Comparison of ENCODE assay signal across 19 cellular contexts in genomic region chr13:49022472-49023144, GRCh38. TPM values are rescaled to one million over a fixed set of nuclear protein-coding genes. Genes with fewer than 3 reads are reported as not detected.
DNase-seq lines count a peak whose midpoint lies in the region; ATAC-seq and TF ChIP-seq lines count a peak whose summit lies in the region.
"Had no signal": no experiment of that assay in that cellular context is flagged by ENCODE, and none has a peak within 500 bp of the region (broad histone marks: within the 10 kb centered on the region; RNA-seq: fewer than 3 reads in every experiment).

No MANE protein-coding gene starts in this region.

- peak overlapping the region; percentile 45 for H3K4me3 ChIP-seq in adipocyte (ENCODE audit: low read length)
- no peak overlapping the region for H3K4me3 ChIP-seq in foreskin fibroblast (ENCODE audit: low read depth in 1 of 2, low read length in 2 of 2)
- no peak overlapping the region for H3K4me3 ChIP-seq in smooth muscle cell
- no peak overlapping the region for H3K4me3 ChIP-seq in PC-9
- H3K4me3 ChIP-seq: cardiac muscle cell, spleen had no signal

- intact Hi-C loops in activated naive CD4-positive, alpha-beta T cell treated with anti-CD3 and anti-CD28 coated beads for 36 hours (cut with micrococcal nuclease) = loop anchor here (2.0 to 5.0 kb wide), 2 partner anchors 138 to 195 kb away; no protein-coding TSS in a partner anchor
- intact Hi-C loops in PC-9 (cut with micrococcal nuclease; ENCODE audit: unreplicated experiment) = no loop called here

- H3K9me2 ChIP-seq in PC-9 (ENCODE audit: insufficient read depth) = no peaks in the 10 kb centered on the region

- no peaks in the 10 kb centered on the region for H3K27me3 ChIP-seq in adipocyte (replicated peaks; ENCODE audit: control insufficient read depth, insufficient read depth, low read length)
- no peaks in the 10 kb centered on the region for H3K27me3 ChIP-seq in smooth muscle cell (ENCODE audit: low read depth)
- H3K27me3 ChIP-seq in PC-9 (ENCODE audit: insufficient read depth, low read depth) = no peaks in the 10 kb centered on the region
- H3K27me3 ChIP-seq: cardiac muscle cell, spleen had no signal

- no peaks in the 10 kb centered on the region for H3K27me3 Mint-ChIP-seq in activated naive CD4-positive, alpha-beta T cell treated with anti-CD3 and anti-CD28 coated beads, Interleukin-2, amount 50 U/mL, for 24 hours
- H3K27me3 Mint-ChIP-seq in activated naive CD4-positive, alpha-beta T cell treated with anti-CD3 and anti-CD28 coated beads for 36 hours (ENCODE audit: low read depth) = no peaks in the 10 kb centered on the region
- H3K27me3 Mint-ChIP-seq: activated naive CD4-positive, alpha-beta T cell treated with anti-CD3 and anti-CD28 coated beads, Interleukin-2, amount 10 ng/mL, durations not matched to agents 7 days and 5 days had no signal

- no peaks in the 10 kb centered on the region for H4K20me1 ChIP-seq in smooth muscle cell (ENCODE audit: low read depth)
- H4K20me1 ChIP-seq in PC-9 (ENCODE audit: insufficient read depth) = no peaks in the 10 kb centered on the region

- H3K9ac ChIP-seq in adipocyte (ENCODE audit: low read length) (peak overlapping the region; percentile 33), smooth muscle cell (ENCODE audit: low read depth) (no peak overlapping the region)

- H3K4me3 Mint-ChIP-seq in activated naive CD4-positive, alpha-beta T cell treated with anti-CD3 and anti-CD28 coated beads, Interleukin-2, amount 50 U/mL, for 24 hours = no peak overlapping the region
- H3K4me3 Mint-ChIP-seq in activated naive CD4-positive, alpha-beta T cell treated with anti-CD3 and anti-CD28 coated beads for 36 hours = no peak overlapping the region
- H3K4me3 Mint-ChIP-seq: activated naive CD4-positive, alpha-beta T cell treated with anti-CD3 and anti-CD28 coated beads, Interleukin-2, amount 10 ng/mL, durations not matched to agents 7 days and 5 days; immature natural killer cell; T-helper 2 cell treated with Interferon-gamma antibody and Interleukin-4, amounts not matched to agents 5 μg/mL and 100 μg/mL, for 36 hours had no signal

- TF ChIP-seq CTCF in foreskin fibroblast (IDR thresholded peaks at IDR 0.05; ENCODE audit: low read depth, low read length) (no peak), smooth muscle cell (IDR thresholded peaks at IDR 0.05; ENCODE audit: borderline replicate concordance, insufficient read depth, poor library complexity, severe bottlenecking) (no peak), PC-9 (conservative IDR thresholded peaks at IDR 0.05) (no peak), omental fat pad (IDR thresholded peaks at IDR 0.05) (no peak)

- no peaks in the 10 kb centered on the region for H3K36me3 ChIP-seq in adipocyte (ENCODE audit: control insufficient read depth, insufficient read depth, low read length, severe bottlenecking)
- H3K36me3 ChIP-seq in smooth muscle cell (ENCODE audit: low read depth) = peaks cover 9% of the 10 kb centered on the region
- H3K36me3 ChIP-seq in PC-9 (ENCODE audit: low read depth) = no peaks in the 10 kb centered on the region
- H3K36me3 ChIP-seq: cardiac muscle cell had no signal

- H3K36me3 Mint-ChIP-seq in activated naive CD4-positive, alpha-beta T cell treated with anti-CD3 and anti-CD28 coated beads, Interleukin-2, amount 50 U/mL, for 24 hours = peaks cover 22% of the 10 kb centered on the region
- H3K36me3 Mint-ChIP-seq in activated naive CD4-positive, alpha-beta T cell treated with anti-CD3 and anti-CD28 coated beads for 36 hours (ENCODE audit: low read depth) = peaks cover 32% of the 10 kb centered on the region

- no peaks in the 10 kb centered on the region for H3K9me3 Mint-ChIP-seq in activated naive CD4-positive, alpha-beta T cell treated with anti-CD3 and anti-CD28 coated beads, Interleukin-2, amount 50 U/mL, for 24 hours
- no peaks in the 10 kb centered on the region for H3K9me3 Mint-ChIP-seq in activated naive CD4-positive, alpha-beta T cell treated with anti-CD3 and anti-CD28 coated beads for 36 hours

- no peak for DNase-seq in activated naive CD4-positive, alpha-beta T cell treated with anti-CD3 and anti-CD28 coated beads for 36 hours
- DNase-seq in adipocyte (ENCODE audit: low read depth) (peak; percentile 36), foreskin fibroblast (peak; percentile 17 to 56), smooth muscle cell (lab: John Stamatoyannopoulos, UW; ENCODE audit: unreplicated experiment) (no peak), cerebellar nuclear complex (lab: John Stamatoyannopoulos, UW) (no peak), PC-9 (no peak), omental fat pad (ENCODE audit: low spot score) (no peak)
- DNase-seq: activated naive CD4-positive, alpha-beta T cell treated with anti-CD3 and anti-CD28 coated beads, Interleukin-2, amount 10 ng/mL, durations not matched to agents 7 days and 5 days; COR-L47; GDM1; immature natural killer cell; NCI-H2171; nucleus accumbens; Right ventricle myocardium superior; spleen; stimulated activated naive CD8-positive, alpha-beta T cell treated with anti-CD3 and anti-CD28 coated beads, Interleukin-15, Interleukin-2, amounts not matched to agents 100 U/mL and 50 U/mL, for 24 hours had no signal

- H3K27ac ChIP-seq in smooth muscle cell (ENCODE audit: low read depth) = peak overlapping the region; percentile 32
- no peak overlapping the region for H3K27ac ChIP-seq in PC-9
- H3K27ac ChIP-seq: cardiac muscle cell, spleen had no signal

- H3F3A ChIP-seq in smooth muscle cell (ENCODE audit: low read depth) = no peaks in the 10 kb centered on the region
- H3F3A ChIP-seq in PC-9 (ENCODE audit: insufficient read depth, low read depth) = no peaks in the 10 kb centered on the region

- H3K4me1 Mint-ChIP-seq in activated naive CD4-positive, alpha-beta T cell treated with anti-CD3 and anti-CD28 coated beads, Interleukin-2, amount 50 U/mL, for 24 hours = peaks cover 30% of the 10 kb centered on the region
- H3K4me1 Mint-ChIP-seq in activated naive CD4-positive, alpha-beta T cell treated with anti-CD3 and anti-CD28 coated beads for 36 hours (ENCODE audit: low read depth) = peaks cover 30% of the 10 kb centered on the region
- H3K4me1 Mint-ChIP-seq: activated naive CD4-positive, alpha-beta T cell treated with anti-CD3 and anti-CD28 coated beads, Interleukin-2, amount 10 ng/mL, durations not matched to agents 7 days and 5 days had no signal

- H3K27ac Mint-ChIP-seq in activated naive CD4-positive, alpha-beta T cell treated with anti-CD3 and anti-CD28 coated beads, Interleukin-2, amount 50 U/mL, for 24 hours = peak overlapping the region; percentile 72
- H3K27ac Mint-ChIP-seq in activated naive CD4-positive, alpha-beta T cell treated with anti-CD3 and anti-CD28 coated beads for 36 hours = no peak overlapping the region
- H3K27ac Mint-ChIP-seq: activated naive CD4-positive, alpha-beta T cell treated with anti-CD3 and anti-CD28 coated beads, Interleukin-2, amount 10 ng/mL, durations not matched to agents 7 days and 5 days; immature natural killer cell; T-helper 2 cell treated with Interferon-gamma antibody and Interleukin-4, amounts not matched to agents 5 μg/mL and 100 μg/mL, for 36 hours had no signal

- H3K4me2 ChIP-seq in smooth muscle cell = no peak overlapping the region
- no peak overlapping the region for H3K4me2 ChIP-seq in PC-9

- POLR2A ChIA-PET in PC-9 (lab: Charles Lee; ENCODE audit: unreplicated experiment) = interaction anchor here (0.7 kb wide), 1 partner anchor 47 kb away, joined by 9 read pairs; no protein-coding TSS in a partner anchor

- no peak for ATAC-seq in omental fat pad (ENCODE audit: low FRiP score)
- ATAC-seq: stimulated activated naive CD8-positive, alpha-beta T cell treated with anti-CD3 and anti-CD28 coated beads, Interleukin-15, Interleukin-2, amounts not matched to agents 100 U/mL and 50 U/mL, for 24 hours had no signal

- CTCF ChIA-PET in activated naive CD4-positive, alpha-beta T cell treated with anti-CD3 and anti-CD28 coated beads for 36 hours (lab: Charles Lee) = interaction anchor here (0.8 to 0.9 kb wide), 2 partner anchors 26 to 254 kb away, joined by 3 to 4 read pairs; no protein-coding TSS in a partner anchor
- CTCF ChIA-PET in PC-9 (lab: Charles Lee) = no interaction called here

- H3K4me1 ChIP-seq in adipocyte (ENCODE audit: control insufficient read depth, insufficient read depth, low read length) (peaks cover 35% of the 10 kb centered on the region), smooth muscle cell (ENCODE audit: low read depth) (no peaks in the 10 kb centered on the region), PC-9 (replicated peaks; ENCODE audit: insufficient read depth) (0 out of 2 replicates have a peak, but pooled peaks cover 8% of the 10 kb centered on the region)
- H3K4me1 ChIP-seq: spleen had no signal

- peaks cover 27% of the 10 kb centered on the region for H3K79me2 ChIP-seq in smooth muscle cell (ENCODE audit: low read depth)
- no peaks in the 10 kb centered on the region for H3K79me2 ChIP-seq in PC-9 (ENCODE audit: low read depth)

- BruUV-seq in PC-9 (replicated peaks; lab: Mats Ljungman, UMichigan) = no TSS peak

- H3K9me3 ChIP-seq in adipocyte (ENCODE audit: control insufficient read depth, low read length) = peaks cover 6% of the 10 kb centered on the region
- H3K9me3 ChIP-seq in smooth muscle cell (replicated peaks; ENCODE audit: low read depth) = peaks cover 7% of the 10 kb centered on the region
- no peaks in the 10 kb centered on the region for H3K9me3 ChIP-seq in PC-9 (ENCODE audit: insufficient read depth, low read depth)

- no peak overlapping the region for H2AFZ ChIP-seq in smooth muscle cell (ENCODE audit: low read depth)
- no peak overlapping the region for H2AFZ ChIP-seq in PC-9

- WGBS in smooth muscle cell (ENCODE audit: low lambda C conversion rate) = 91% methylated on average over 2 of the region's 2 CpGs

RNA-seq across cellular contexts. Expression of gene FNDC3A, which starts 46.9 kb away (rescaled TPM):
- total RNA-seq in activated naive CD4-positive, alpha-beta T cell treated with anti-CD3 and anti-CD28 coated beads for 36 hours = 10 to 100 TPM; 17.1 to 18.3 TPM
- total RNA-seq in smooth muscle cell = 104 and 108 TPM in 2 replicates
- 21.7 and 22.0 TPM in 2 replicates for polyA plus RNA-seq in smooth muscle cell
- total RNA-seq in PC-9 (2021) = 29.7 and 34.3 TPM in 2 replicates
- total RNA-seq in omental fat pad = 10 to 100 TPM; 53.7 to 59.8 (median 56.4) TPM

Comparison
In these comparisons a context has a peak if more than half of its experiments do, and no peak if none do; other contexts are left out.
1. DNase-seq: peak in adipocyte (single experiment) and foreskin fibroblast (2 of 2); none in activated naive CD4-positive, alpha-beta T cell treated with anti-CD3 and anti-CD28 coated beads for 36 hours (single experiment), smooth muscle cell (single experiment), cerebellar nuclear complex (0 of 2), PC-9 (0 of 2) and omental fat pad (single experiment).